In genomic region chr9:134621558-134622110, GRCh38 we compare ENCODE assay signal across 27 cellular contexts. TPM values are rescaled to one million over a fixed set of nuclear protein-coding genes. Genes with fewer than 3 reads are reported as not detected.
A peak's percentile ranks its signal among the peaks of the same experiment; 100 is the strongest.
DNase-seq lines count a peak whose midpoint lies in the region; ATAC-seq and TF ChIP-seq lines count a peak whose summit lies in the region.
"Had no signal": no experiment of that assay in that cellular context is flagged by ENCODE, and none has a peak within 500 bp of the region (broad histone marks: within the 10 kb centered on the region; RNA-seq: fewer than 3 reads in every experiment).

No MANE protein-coding gene starts in this region.

- no peaks in the 10 kb centered on the region for H3K27me3 Mint-ChIP-seq in chondrocyte (ENCODE audit: low read depth)
- peaks cover 6% of the 10 kb centered on the region for H3K27me3 Mint-ChIP-seq in GM23338 (ENCODE audit: insufficient read depth, low read depth, poor library complexity)

- POLR2A ChIA-PET in OCI-LY7 (lab: Charles Lee): no interaction called here

- CTCF ChIA-PET in OCI-LY7 (lab: Charles Lee; ENCODE audit: unreplicated experiment): interaction anchor here (0.6 kb wide), 1 partner anchor 13 kb away, joined by 3 read pairs; no protein-coding TSS in a partner anchor

- no peaks in the 10 kb centered on the region for H3K9me3 ChIP-seq in BLaER1 treated with 17β-estradiol and CSF1 and Interleukin-3, amounts not matched to agents 10 nM and 100 nM (replicated peaks in 1 of 11)
- H3K9me3 ChIP-seq in OCI-LY7 (ENCODE audit: low read length): no peaks in the 10 kb centered on the region
- H3K9me3 ChIP-seq: SK-N-SH had no signal

- no peak overlapping the region for H3K4me3 ChIP-seq in BLaER1 treated with 17β-estradiol and CSF1 and Interleukin-3, amounts not matched to agents 10 nM and 100 nM
- no peak overlapping the region for H3K4me3 ChIP-seq in OCI-LY7 (ENCODE audit: low read depth, low read length, poor library complexity, severe bottlenecking)
- no peak overlapping the region for H3K4me3 ChIP-seq in GM23338

- BruUV-seq in OCI-LY7 (replicated peaks; lab: Mats Ljungman, UMichigan): no TSS peak

- no peak overlapping the region for H2AFZ ChIP-seq in OCI-LY7 (ENCODE audit: low read length)
- no peak overlapping the region for H2AFZ ChIP-seq in GM23338

- TF ChIP-seq CTCF in chondrocyte (IDR thresholded peaks at IDR 0.05) (no peak), OCI-LY7 (conservative IDR thresholded peaks at IDR 0.05; ENCODE audit: low read length) (no peak), GM23338 (conservative IDR thresholded peaks at IDR 0.05; ENCODE audit: low read depth in 2 of 2) (no peak)

- H3F3A ChIP-seq in GM23338 (replicated peaks; ENCODE audit: low read depth): no peaks in the 10 kb centered on the region

- H3K9me3 Mint-ChIP-seq in chondrocyte (ENCODE audit: low read depth): no peaks in the 10 kb centered on the region
- H3K9me3 Mint-ChIP-seq in GM23338: no peaks in the 10 kb centered on the region
- H3K9me3 Mint-ChIP-seq: activated CD4-positive, alpha-beta memory T cell treated with anti-CD3 and anti-CD28 coated beads for 36 hours; activated T-helper 2 cell treated with anti-CD3 and anti-CD28 coated beads, Interferon-gamma antibody, Interleukin-2, Interleukin-4, amounts not matched to agents 10 μg/mL and 5 μg/mL and 100 μg/mL, durations not matched to agents 14 hours and 24 hours and 36 hours; CD8-positive, alpha-beta T cell; effector memory CD8-positive, alpha-beta T cell; naive B cell had no signal

- H3K4me2 ChIP-seq in BLaER1 treated with 17β-estradiol and CSF1 and Interleukin-3, amounts not matched to agents 10 nM and 100 nM: peak overlapping the region in 9 of 11 experiments; percentile 65 to 92 (median 81); a peak in 15 of 22 replicates
- H3K4me2 ChIP-seq in OCI-LY7 (ENCODE audit: low read length) (no peak overlapping the region), GM23338 (no peak overlapping the region)
- H3K4me2 ChIP-seq: SK-N-SH had no signal

- no peak overlapping the region for H3K27ac Mint-ChIP-seq in chondrocyte (ENCODE audit: unreplicated experiment)
- no peak overlapping the region for H3K27ac Mint-ChIP-seq in GM23338
- H3K27ac Mint-ChIP-seq: activated CD4-positive, alpha-beta memory T cell treated with anti-CD3 and anti-CD28 coated beads for 36 hours; activated naive CD8-positive, alpha-beta T cell; activated T-helper 2 cell treated with anti-CD3 and anti-CD28 coated beads, Interferon-gamma antibody, Interleukin-2, Interleukin-4, amounts not matched to agents 10 μg/mL and 5 μg/mL and 100 μg/mL, durations not matched to agents 14 hours and 24 hours and 36 hours; CD8-positive, alpha-beta T cell; effector memory CD8-positive, alpha-beta T cell; naive B cell; T-helper 17 cell had no signal

- H3K79me2 ChIP-seq in OCI-LY7 (ENCODE audit: insufficient read depth, low read depth, low read length): no peaks in the 10 kb centered on the region
- H3K79me2 ChIP-seq in GM23338 (replicated peaks; ENCODE audit: insufficient read depth): no peaks in the 10 kb centered on the region

- peak; percentile 25 for DNase-seq in activated CD8-positive, alpha-beta memory T cell treated with anti-CD3 and anti-CD28 coated beads, Interleukin-2, amount 50 U/mL, for 48 hours
- no peak for DNase-seq in activated CD8-positive, alpha-beta memory T cell treated with anti-CD3 and anti-CD28 coated beads for 24 hours
- DNase-seq in chondrocyte (ENCODE audit: low spot score) (peak; percentile 39), posterior vena cava (ENCODE audit: low spot score) (peak; percentile 58), OCI-LY7 (ENCODE audit: low spot score) (no peak), NCI-H2227 treated with DMSO at 0.1 percent for 48 hours (lab: John Stamatoyannopoulos, UW) (no peak), GM23338 (ENCODE audit: low spot score) (no peak)
- DNase-seq: 8988T; activated CD4-positive, alpha-beta T cell treated with anti-CD3 and anti-CD28 coated beads for 1 hour; caudate nucleus; CD8-positive, alpha-beta T cell; cortex of kidney; effector memory CD8-positive, alpha-beta T cell; KBM-7; midbrain; naive B cell; NCI-H1092 treated with DMSO at 0.1 percent for 48 hours; NCI-H1694 treated with DMSO at 0.1 percent for 48 hours; NCI-H510A; nucleus accumbens; SK-N-SH; stimulated activated naive CD4-positive, alpha-beta T cell; T-helper 17 cell had no signal

- no peak overlapping the region for H3K9ac ChIP-seq in BLaER1 treated with 17β-estradiol and CSF1 and Interleukin-3, amounts not matched to agents 10 nM and 100 nM
- H3K9ac ChIP-seq: SK-N-SH had no signal

- H3K4me3 Mint-ChIP-seq in chondrocyte (ENCODE audit: unreplicated experiment) (no peak overlapping the region), GM23338 (no peak overlapping the region)
- H3K4me3 Mint-ChIP-seq: activated CD4-positive, alpha-beta memory T cell treated with anti-CD3 and anti-CD28 coated beads for 36 hours; activated naive CD8-positive, alpha-beta T cell; CD8-positive, alpha-beta T cell; effector memory CD8-positive, alpha-beta T cell; naive B cell; T-helper 17 cell had no signal

- peaks cover 41 to 74% (median 64%) of the 10 kb centered on the region in 10 experiments for H3K4me1 ChIP-seq in BLaER1 treated with 17β-estradiol and CSF1 and Interleukin-3, amounts not matched to agents 10 nM and 100 nM
- H3K4me1 ChIP-seq in OCI-LY7 (ENCODE audit: insufficient read depth, low read length, poor library complexity, severe bottlenecking) (no peaks in the 10 kb centered on the region), GM23338 (ENCODE audit: insufficient read depth) (no peaks in the 10 kb centered on the region)

- H3K9me2 ChIP-seq in OCI-LY7 (ENCODE audit: insufficient read depth, low read length) (no peaks in the 10 kb centered on the region), GM23338 (ENCODE audit: insufficient read depth) (no peaks in the 10 kb centered on the region)
- H3K9me2 ChIP-seq: SK-N-SH had no signal

- no peak for ATAC-seq in GM23338
- ATAC-seq: CD8-positive, alpha-beta T cell; effector memory CD8-positive, alpha-beta T cell; T-helper 17 cell had no signal

- intact Hi-C loops in posterior vena cava (cut with DNase I): no loop called here
- intact Hi-C loops in OCI-LY7 (cut with micrococcal nuclease; ENCODE audit: unreplicated experiment): no loop called here

- no peaks in the 10 kb centered on the region for H3K36me3 Mint-ChIP-seq in chondrocyte (ENCODE audit: low read depth)
- no peaks in the 10 kb centered on the region for H3K36me3 Mint-ChIP-seq in GM23338 (ENCODE audit: low read depth)
- H3K36me3 Mint-ChIP-seq: activated CD4-positive, alpha-beta memory T cell treated with anti-CD3 and anti-CD28 coated beads for 36 hours; activated naive CD8-positive, alpha-beta T cell; CD8-positive, alpha-beta T cell; naive B cell had no signal

- 0 out of 22 replicates have a peak overlapping the region, but pooled peaks of 1 of the 11 experiments have one; percentile 36 for H3K27ac ChIP-seq in BLaER1 treated with 17β-estradiol and CSF1 and Interleukin-3, amounts not matched to agents 10 nM and 100 nM
- no peak overlapping the region for H3K27ac ChIP-seq in OCI-LY7 (ENCODE audit: low read depth, low read length, poor library complexity, severe bottlenecking)
- no peak overlapping the region for H3K27ac ChIP-seq in GM23338 (ENCODE audit: low read depth)

- H3K27me3 ChIP-seq in BLaER1 treated with 17β-estradiol and CSF1 and Interleukin-3, amounts not matched to agents 10 nM and 100 nM: peaks cover 0 to 11% (median 0%) of the 10 kb centered on the region in 11 experiments; a peak in 1 of 22 replicates
- H3K27me3 ChIP-seq in GM23338 (ENCODE audit: insufficient read depth): no peaks in the 10 kb centered on the region

- no peaks in the 10 kb centered on the region for H3K36me3 ChIP-seq in BLaER1 treated with 17β-estradiol and CSF1 and Interleukin-3, amounts not matched to agents 10 nM and 100 nM
- H3K36me3 ChIP-seq in OCI-LY7 (ENCODE audit: insufficient read depth, low read length) (no peaks in the 10 kb centered on the region), GM23338 (ENCODE audit: insufficient read depth) (no peaks in the 10 kb centered on the region)

- H3K4me1 Mint-ChIP-seq in chondrocyte (ENCODE audit: low read depth) (peaks cover 78% of the 10 kb centered on the region), GM23338 (peaks cover 35% of the 10 kb centered on the region)
- H3K4me1 Mint-ChIP-seq: naive B cell, T-helper 17 cell had no signal

- H4K20me1 ChIP-seq in BLaER1 treated with 17β-estradiol and CSF1 and Interleukin-3, amounts not matched to agents 10 nM and 100 nM: no peaks in the 10 kb centered on the region; a peak in 1 of 22 replicates
- no peaks in the 10 kb centered on the region for H4K20me1 ChIP-seq in OCI-LY7 (ENCODE audit: insufficient read depth, low read length)
- no peaks in the 10 kb centered on the region for H4K20me1 ChIP-seq in GM23338 (replicated peaks; ENCODE audit: insufficient read depth)

TF ChIP-seq in GM23338, 12 proteins besides CTCF, POLR2A, EP300 and RAD21 (continues in another document):
- no peak for TF ChIP-seq ETS1 (IDR thresholded peaks at IDR 0.05)
- no peak for TF ChIP-seq ZNF331 (CRISPR knock-in tag; IDR thresholded peaks at IDR 0.05; ENCODE audit: low read depth)

RNA-seq across cellular contexts. Expression of gene COL5A1, which starts 20.0 kb away (rescaled TPM):
- total RNA-seq in chondrocyte (2,235 to 2,410 TPM (median 2,315 TPM) in 3 replicates), posterior vena cava (100 to 1,000 TPM in 1 of 2 donors, 10 to 100 TPM in 1; 71.1 to 196 TPM), OCI-LY7 (2022) (15.9 and 28.6 TPM in 2 replicates)
- 10.2 and 12.2 TPM in 2 replicates for total RNA-seq in OCI-LY7 (2014; rRNA removed; shearing (Covaris generic))
- 12.3 and 13.1 TPM in 2 replicates for total RNA-seq in GM23338 (2014; rRNA removed; shearing (Covaris generic))
- polyA plus RNA-seq in GM23338 (2016; fragmentation: Nextera tagmentation; extraction: Ambion mirVana): 2.5 and 3.3 TPM in 2 replicates
- total RNA-seq: activated T-helper 2 cell treated with anti-CD3 and anti-CD28 coated beads, Interferon-gamma antibody, Interleukin-2, Interleukin-4, amounts not matched to agents 10 μg/mL and 5 μg/mL and 100 μg/mL, durations not matched to agents 14 hours and 24 hours and 36 hours had no signal

Comparison
In these comparisons a context has a peak if more than half of its experiments do, and no peak if none do; other contexts are left out.
1. DNase-seq: peak in activated CD8-positive, alpha-beta memory T cell treated with anti-CD3 and anti-CD28 coated beads, Interleukin-2, amount 50 U/mL, for 48 hours (single experiment), chondrocyte (single experiment) and posterior vena cava (single experiment); none in activated CD8-positive, alpha-beta memory T cell treated with anti-CD3 and anti-CD28 coated beads for 24 hours (single experiment), OCI-LY7 (single experiment), NCI-H2227 treated with DMSO at 0.1 percent for 48 hours (single experiment) and GM23338 (single experiment).
2. H3K4me2 ChIP-seq: peak in BLaER1 treated with 17β-estradiol and CSF1 and Interleukin-3, amounts not matched to agents 10 nM and 100 nM (9 of 11); none in OCI-LY7 (single experiment) and GM23338 (single experiment).
3. RNA of gene COL5A1, which starts 20.0 kb away (total RNA-seq): 2,235 to 2,410 TPM in chondrocyte; 71.1 to 196 TPM in posterior vena cava, 10.2 to 28.6 TPM in OCI-LY7 and 12.3 to 13.1 TPM in GM23338; every median in the first group is over 10 times any median in the second.